ENCODE assay signal across 8 cellular contexts in the genomic region with DNA sequence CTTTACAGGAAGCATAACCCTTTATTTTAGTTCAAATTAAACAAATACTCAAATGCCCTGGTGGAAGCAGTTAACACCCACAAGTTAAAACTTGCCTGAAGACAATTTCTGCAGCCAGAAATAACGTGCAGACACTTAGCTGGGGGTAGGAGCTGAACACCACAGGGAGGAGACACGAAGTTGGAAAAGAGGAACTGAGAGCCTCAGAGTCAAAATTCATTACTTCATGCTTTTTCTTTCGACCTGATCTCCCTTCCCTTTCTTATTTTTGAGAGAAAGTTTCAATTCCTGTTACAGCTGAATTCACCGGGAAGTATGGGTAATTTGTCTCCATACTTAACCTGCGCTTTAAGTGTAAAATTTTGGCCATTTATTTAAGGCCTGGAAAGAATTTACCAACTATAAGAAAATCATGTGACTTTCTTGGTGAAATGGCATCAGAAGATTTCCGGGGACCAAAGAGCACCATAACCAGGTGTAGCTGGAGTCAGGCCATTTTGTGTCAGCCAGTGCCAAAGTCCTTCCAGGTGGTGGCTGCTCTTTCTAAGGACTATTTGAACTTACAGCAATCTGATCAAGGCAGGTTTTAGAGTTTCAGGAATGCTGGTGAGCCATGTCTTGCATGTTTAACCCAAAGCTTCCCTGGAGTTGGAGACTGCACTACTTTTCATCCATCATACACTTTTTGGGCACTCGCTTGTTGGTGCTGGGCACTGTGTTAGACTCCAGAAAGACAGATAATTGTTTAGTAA.
DNase-seq lines count a peak whose midpoint lies in the region; ATAC-seq lines count a peak whose summit lies in the region.

No MANE protein-coding gene starts in this region.

- ATAC-seq in GM18861 (IDR thresholded peaks at IDR 0.05; ENCODE audit: unreplicated experiment) (peak; percentile 53), HG02759 (IDR thresholded peaks at IDR 0.05; ENCODE audit: unreplicated experiment) (peak; percentile 84)

- peak overlapping the region; percentile 59 for H3K27ac ChIP-seq in layer of hippocampus (ENCODE audit: low read depth, low read length)

- peak; percentile 60 for DNase-seq in NCI-H69 (lab: John Stamatoyannopoulos, UW)
- DNase-seq in activated gamma-delta T cell (lab: John Stamatoyannopoulos, UW) = no peak
- no peak for DNase-seq in EL
- DNase-seq in T-helper 1 cell = no peak
- no peak for DNase-seq in activated naive CD4-positive, alpha-beta T cell treated with anti-CD3 and anti-CD28 coated beads, Interleukin-2, amount 50 U/mL, for 16 hours

- H3K27me3 ChIP-seq in layer of hippocampus (ENCODE audit: control insufficient read depth, insufficient read depth, low read length) = no peaks in the 10 kb centered on the region
